In genomic region chr12:100718212-100718611, GRCh38 we compare ENCODE assay signal across 18 cellular contexts.
A peak's percentile ranks its signal among the peaks of the same experiment; 100 is the strongest.
DNase-seq lines count a peak whose midpoint lies in the region; ATAC-seq and TF ChIP-seq lines count a peak whose summit lies in the region.
"Had no signal": no experiment of that assay in that cellular context is flagged by ENCODE, and none has a peak within 500 bp of the region (broad histone marks: within the 10 kb centered on the region; RNA-seq: fewer than 3 reads in every experiment).

No MANE protein-coding gene starts in this region.

- ATAC-seq in RWPE2 (ENCODE audit: low read depth), result peak; percentile 32
- ATAC-seq: esophagus mucosa; stimulated activated naive B cell treated with anti-CD40 and anti-IgM and Interleukin-4, amounts not matched to agents 10 μg/mL and 1 μg/mL and 100 μg/mL, for 72 hours had no signal

- peak overlapping the region; percentile 52 for H3K4me2 ChIP-seq in trophoblast cell (ENCODE audit: low read length)

- WGBS in trophoblast cell (ENCODE audit: extremely low coverage, insufficient coverage, insufficient read length), result no CpG with 5 or more reads among the region's 5 CpGs
- WGBS in esophagus muscularis mucosa, result 43% methylated on average over 5 of the region's 5 CpGs

- H3K4me3 ChIP-seq in RWPE2 (ENCODE audit: severe bottlenecking) (no peak overlapping the region), fibroblast of the aortic adventitia (ENCODE audit: low read depth, low read length) (no peak overlapping the region), trophoblast cell (ENCODE audit: low read depth, low read length) (no peak overlapping the region), esophagus muscularis mucosa (no peak overlapping the region)
- H3K4me3 ChIP-seq: uterus had no signal

- H3K9me3 ChIP-seq in RWPE2 (ENCODE audit: severe bottlenecking) (no peaks in the 10 kb centered on the region), trophoblast cell (ENCODE audit: insufficient read depth, low read depth, low read length) (peaks cover 4% of the 10 kb centered on the region), esophagus muscularis mucosa (no peaks in the 10 kb centered on the region)
- H3K9me3 ChIP-seq: uterus had no signal

- H2BK5ac ChIP-seq in trophoblast cell (ENCODE audit: low read depth, low read length, poor library complexity), result no peak overlapping the region

- TF ChIP-seq EP300 in esophagus muscularis mucosa (IDR thresholded peaks at IDR 0.05), result no peak

- DNase-seq in DMS79 treated with DMSO at 0.1 percent for 48 hours (lab: John Stamatoyannopoulos, UW), result peak; percentile 13
- DNase-seq in DMS79 (lab: John Stamatoyannopoulos, UW), result no peak
- no peak for DNase-seq in RWPE2 (ENCODE audit: low spot score)
- DNase-seq in fibroblast of the aortic adventitia (ENCODE audit: low read depth), result peak; percentile 5
- no peak for DNase-seq in trophoblast cell
- DNase-seq in esophagus muscularis mucosa (ENCODE audit: extremely low spot score), result no peak
- DNase-seq in substantia nigra (lab: John Stamatoyannopoulos, UW), result no peak
- DNase-seq in NCI-H1048 (lab: John Stamatoyannopoulos, UW), result no peak
- DNase-seq: 8988T; activated CD4-positive, alpha-beta T cell treated with anti-CD3 and anti-CD28 coated beads, Interleukin-2, amount 10 ng/mL, durations not matched to agents 24 days and 14 days; activated T-cell treated with anti-CD3 and anti-CD28 coated beads, Interleukin-2, amount 50 U/mL, for 1 hour; NCI-H2107; nucleus accumbens; SIG-M5; stimulated activated naive B cell treated with anti-CD40 and anti-IgM and Interleukin-4, amounts not matched to agents 10 μg/mL and 1 μg/mL and 100 μg/mL, for 72 hours; uterus had no signal

- no peak overlapping the region for H2BK120ac ChIP-seq in trophoblast cell (ENCODE audit: insufficient read depth, low read length, poor library complexity)

- H4K12ac ChIP-seq in trophoblast cell (ENCODE audit: low read depth, low read length), result no peak overlapping the region

- no peak for TF ChIP-seq POLR2A in esophagus muscularis mucosa (IDR thresholded peaks at IDR 0.05; ENCODE audit: low read depth)

- TF ChIP-seq CTCF in RWPE2 (IDR thresholded peaks at IDR 0.05; ENCODE audit: poor library complexity, severe bottlenecking) (no peak), fibroblast of the aortic adventitia (IDR thresholded peaks at IDR 0.05; ENCODE audit: insufficient read depth, low read length) (no peak), esophagus muscularis mucosa (IDR thresholded peaks at IDR 0.05) (no peak)

- no peaks in the 10 kb centered on the region for H3K27me3 ChIP-seq in RWPE2 (ENCODE audit: insufficient read depth, poor library complexity, severe bottlenecking)
- H3K27me3 ChIP-seq in trophoblast cell (ENCODE audit: insufficient read depth, low read length), result peaks cover 8% of the 10 kb centered on the region
- H3K27me3 ChIP-seq in esophagus muscularis mucosa, result peaks cover 0 to 51% (median 0%) of the 10 kb centered on the region in 4 donors
- H3K27me3 ChIP-seq: uterus had no signal

- peaks cover 2% of the 10 kb centered on the region for H3K79me2 ChIP-seq in trophoblast cell (ENCODE audit: control insufficient read depth, insufficient read depth, low read length, poor library complexity)

- no peak overlapping the region for H2BK12ac ChIP-seq in trophoblast cell (ENCODE audit: low read length)

- H3K36me3 ChIP-seq in RWPE2 (ENCODE audit: low read depth) (no peaks in the 10 kb centered on the region), trophoblast cell (ENCODE audit: control insufficient read depth in 1 of 2, insufficient read depth in 2 of 2, low read length in 2 of 2) (no peaks in the 10 kb centered on the region), esophagus muscularis mucosa (no peaks in the 10 kb centered on the region)
- H3K36me3 ChIP-seq: uterus had no signal

- no peak overlapping the region for H3K18ac ChIP-seq in trophoblast cell (ENCODE audit: low read length)

- H3K4me1 ChIP-seq in RWPE2 (ENCODE audit: insufficient read depth, poor library complexity, severe bottlenecking) (no peaks in the 10 kb centered on the region), trophoblast cell (ENCODE audit: control insufficient read depth in 1 of 2, insufficient read depth in 2 of 2, low read length in 2 of 2) (peaks cover 8 to 10% of the 10 kb centered on the region in 2 experiments), esophagus muscularis mucosa (peaks cover 0 to 12% (median 5%) of the 10 kb centered on the region in 4 donors)
- H3K4me1 ChIP-seq: uterus had no signal

- H3K4ac ChIP-seq in trophoblast cell (ENCODE audit: low read depth, low read length), result no peak overlapping the region

- H3K9ac ChIP-seq in trophoblast cell (ENCODE audit: low read length), result no peak overlapping the region

- no peak overlapping the region for H3K23ac ChIP-seq in trophoblast cell (ENCODE audit: low read length)

- intact Hi-C loops in esophagus muscularis mucosa (cut with DNase I), result no loop called here

- no peak overlapping the region for H2AK5ac ChIP-seq in trophoblast cell (ENCODE audit: low read length)

- H4K91ac ChIP-seq in trophoblast cell (ENCODE audit: low read depth, low read length), result no peak overlapping the region

- no peak overlapping the region for H3K14ac ChIP-seq in trophoblast cell (ENCODE audit: low read length)

- no peak overlapping the region for H4K8ac ChIP-seq in trophoblast cell (ENCODE audit: low read depth, low read length)

- peaks cover 8% of the 10 kb centered on the region for H3K79me1 ChIP-seq in trophoblast cell (ENCODE audit: low read length)

- H3K27ac ChIP-seq in RWPE2 (ENCODE audit: poor library complexity, severe bottlenecking) (peak overlapping the region; percentile 7), trophoblast cell (ENCODE audit: low read depth, low read length) (no peak overlapping the region), esophagus muscularis mucosa (replicated peaks in 1 of 4) (no peak overlapping the region), substantia nigra (ENCODE audit: low read depth, low read length, poor library complexity, severe bottlenecking) (no peak overlapping the region)
- H3K27ac ChIP-seq: HL-60, uterus had no signal

- no peak overlapping the region for H2AFZ ChIP-seq in trophoblast cell (ENCODE audit: insufficient read depth, low read length, poor library complexity)

Comparison
In these comparisons a context has a peak if more than half of its experiments do, and no peak if none do; other contexts are left out.
1. DNase-seq: peak in DMS79 treated with DMSO at 0.1 percent for 48 hours (single experiment) and fibroblast of the aortic adventitia (single experiment); none in DMS79 (single experiment), RWPE2 (single experiment), trophoblast cell (0 of 2), esophagus muscularis mucosa (single experiment), substantia nigra (0 of 49) and NCI-H1048 (single experiment).